Comparison of ENCODE assay signal across 7 cellular contexts in genomic region chr17:63984651-63985386, GRCh38. TPM values are rescaled to one million over a fixed set of nuclear protein-coding genes. Genes with fewer than 3 reads are reported as not detected.
DNase-seq lines count a peak whose midpoint lies in the region; ATAC-seq and TF ChIP-seq lines count a peak whose summit lies in the region.
"Had no signal": no experiment of that assay in that cellular context is flagged by ENCODE, and none has a peak within 500 bp of the region (broad histone marks: within the 10 kb centered on the region; RNA-seq: fewer than 3 reads in every experiment).

No MANE protein-coding gene starts in this region.

- H3K4me2 ChIP-seq in BLaER1 treated with 17β-estradiol and CSF1 and Interleukin-3, amounts not matched to agents 10 nM and 100 nM: peak overlapping the region; percentile 60 to 94 (median 90)

- H3K4me3 ChIP-seq in BLaER1 treated with 17β-estradiol and CSF1 and Interleukin-3, amounts not matched to agents 10 nM and 100 nM: no peak overlapping the region
- H3K4me3 ChIP-seq in RWPE2 (ENCODE audit: severe bottlenecking): no peak overlapping the region
- no peak overlapping the region for H3K4me3 ChIP-seq in duodenal mucosa (ENCODE audit: low read depth in 1 of 2, low read length in 2 of 2)
- no peak overlapping the region for H3K4me3 ChIP-seq in dorsolateral prefrontal cortex

- peak overlapping the region in 6 of 11 experiments; percentile 21 to 55 (median 51); a peak in 10 of 22 replicates for H3K9ac ChIP-seq in BLaER1 treated with 17β-estradiol and CSF1 and Interleukin-3, amounts not matched to agents 10 nM and 100 nM
- H3K9ac ChIP-seq in duodenal mucosa (ENCODE audit: low read depth in 1 of 2, low read length in 2 of 2): no peak overlapping the region

- peak; percentile 82 for ATAC-seq in RWPE2 (ENCODE audit: low read depth)

- DNase-seq in RWPE2 (ENCODE audit: low spot score) (no peak), smooth muscle cell of the brain vasculature (ENCODE audit: low read depth, low spot score) (peak; percentile 33), SKM-1 (lab: John Stamatoyannopoulos, UW; ENCODE audit: unreplicated experiment) (no peak), dorsolateral prefrontal cortex (no peak)

- H3K27ac ChIP-seq in BLaER1 treated with 17β-estradiol and CSF1 and Interleukin-3, amounts not matched to agents 10 nM and 100 nM: peak overlapping the region in 10 of 11 experiments; percentile 33 to 75 (median 66); a peak in 17 of 22 replicates
- H3K27ac ChIP-seq in RWPE2 (ENCODE audit: poor library complexity, severe bottlenecking) (no peak overlapping the region), duodenal mucosa (ENCODE audit: low read depth, low read length) (peak overlapping the region; percentile 5), dorsolateral prefrontal cortex (peak overlapping the region in 16 of 59 donors; percentile 1 to 60 (median 28))
- H3K27ac ChIP-seq: neutrophil had no signal

- H3K9me3 ChIP-seq in BLaER1 treated with 17β-estradiol and CSF1 and Interleukin-3, amounts not matched to agents 10 nM and 100 nM (replicated peaks in 1 of 11): peaks cover 10 to 21% (median 19%) of the 10 kb centered on the region in 11 experiments
- H3K9me3 ChIP-seq in RWPE2 (ENCODE audit: severe bottlenecking) (no peaks in the 10 kb centered on the region), duodenal mucosa (ENCODE audit: control insufficient read depth in 1 of 2, low read length in 2 of 2) (peaks cover 0 to 2% of the 10 kb centered on the region in 2 donors)
- H3K9me3 ChIP-seq: neutrophil had no signal

- H3K4me1 ChIP-seq in BLaER1 treated with 17β-estradiol and CSF1 and Interleukin-3, amounts not matched to agents 10 nM and 100 nM: peaks cover 57 to 77% (median 73%) of the 10 kb centered on the region in 10 experiments
- H3K4me1 ChIP-seq in RWPE2 (ENCODE audit: insufficient read depth, poor library complexity, severe bottlenecking) (peaks cover 4% of the 10 kb centered on the region), duodenal mucosa (ENCODE audit: control insufficient read depth in 1 of 2, insufficient read depth in 2 of 2, low read length in 2 of 2) (peaks cover 7 to 17% of the 10 kb centered on the region in 2 donors)

- no peaks in the 10 kb centered on the region for H3K27me3 ChIP-seq in BLaER1 treated with 17β-estradiol and CSF1 and Interleukin-3, amounts not matched to agents 10 nM and 100 nM
- H3K27me3 ChIP-seq in RWPE2 (ENCODE audit: insufficient read depth, poor library complexity, severe bottlenecking) (no peaks in the 10 kb centered on the region), duodenal mucosa (ENCODE audit: control insufficient read depth in 1 of 2, insufficient read depth in 2 of 2, low read length in 2 of 2) (peaks cover 0 to 4% of the 10 kb centered on the region in 2 donors), dorsolateral prefrontal cortex (peaks cover 0 to 10% (median 0%) of the 10 kb centered on the region in 45 donors)
- H3K27me3 ChIP-seq: neutrophil had no signal

- H4K20me1 ChIP-seq in BLaER1 treated with 17β-estradiol and CSF1 and Interleukin-3, amounts not matched to agents 10 nM and 100 nM: no peaks in the 10 kb centered on the region

- intact Hi-C loops in dorsolateral prefrontal cortex (cut with DNase I): no loop called here

- H3K36me3 ChIP-seq in BLaER1 treated with 17β-estradiol and CSF1 and Interleukin-3, amounts not matched to agents 10 nM and 100 nM: no peaks in the 10 kb centered on the region
- H3K36me3 ChIP-seq in RWPE2 (ENCODE audit: low read depth): no peaks in the 10 kb centered on the region
- H3K36me3 ChIP-seq in duodenal mucosa (ENCODE audit: control insufficient read depth in 1 of 2, insufficient read depth in 2 of 2, low read length in 2 of 2): no peaks in the 10 kb centered on the region
- H3K36me3 ChIP-seq: neutrophil had no signal

- TF ChIP-seq CTCF in RWPE2 (IDR thresholded peaks at IDR 0.05; ENCODE audit: poor library complexity, severe bottlenecking): no peak
- TF ChIP-seq CTCF in dorsolateral prefrontal cortex (IDR thresholded peaks at IDR 0.05 in 54 of 56, conservative IDR thresholded peaks at IDR 0.05 in 2 of 56; ENCODE audit: low read depth in 1 of 56, partially characterized antibody in 56 of 56): no peak

RNA-seq across cellular contexts. Expression of gene SCN4A, which starts 12.1 kb away (rescaled TPM):
- 1 to 10 TPM in 2 of 120 experiments, under 1 TPM in 103, not detected in 15; 0.06 to 1.7 (median 0.23) TPM for total RNA-seq in dorsolateral prefrontal cortex

RNA-seq across cellular contexts. Expression of gene PRR29, which starts 13.3 kb away (rescaled TPM):
- 1 to 10 TPM in 90 of 120 experiments, under 1 TPM in 29, not detected in 1; 0.25 to 4.0 (median 1.6) TPM for total RNA-seq in dorsolateral prefrontal cortex

RNA-seq across cellular contexts. Expression of gene ICAM2, which starts 35.6 kb away (rescaled TPM):
- total RNA-seq in dorsolateral prefrontal cortex: 10 to 100 TPM in 117 of 120 experiments, 1 to 10 TPM in 3; 7.4 to 50.5 (median 19.5) TPM

RNA-seq across cellular contexts. Expression of gene CD79B, which starts 52.7 kb away (rescaled TPM):
- 1 to 10 TPM in 21 of 120 experiments, under 1 TPM in 43, not detected in 56; 0.36 to 2.3 (median 0.78) TPM for total RNA-seq in dorsolateral prefrontal cortex

Comparison
In these comparisons a context has a peak if more than half of its experiments do, and no peak if none do; other contexts are left out.
1. H3K9ac ChIP-seq: peak in BLaER1 treated with 17β-estradiol and CSF1 and Interleukin-3, amounts not matched to agents 10 nM and 100 nM (6 of 11); none in duodenal mucosa (0 of 2).